ENCODE assay signal across 19 cellular contexts in genomic region chr10:1183746-1184145, GRCh38.
A peak's percentile ranks its signal among the peaks of the same experiment; 100 is the strongest.
DNase-seq lines count a peak whose midpoint lies in the region; ATAC-seq and TF ChIP-seq lines count a peak whose summit lies in the region.
"Had no signal": no experiment of that assay in that cellular context is flagged by ENCODE, and none has a peak within 500 bp of the region (broad histone marks: within the 10 kb centered on the region; RNA-seq: fewer than 3 reads in every experiment).

No MANE protein-coding gene starts in this region.

- peaks cover 11% of the 10 kb centered on the region for H3K4me1 Mint-ChIP-seq in WTC11
- H3K4me1 Mint-ChIP-seq: CD8-positive, alpha-beta memory T cell had no signal

- WGBS in spleen, 5 donors = 62 to 72% (median 70%) methylated on average over 5 to 11 of the region's 11 CpGs

- no peak for TF ChIP-seq CTCF in WTC11 (IDR thresholded peaks at IDR 0.05)
- TF ChIP-seq CTCF in lower lobe of right lung (IDR thresholded peaks at IDR 0.05) = no peak
- TF ChIP-seq CTCF in spleen (IDR thresholded peaks at IDR 0.05 in 8 of 11, conservative IDR thresholded peaks at IDR 0.05 in 3 of 11) = no peak

- no peaks in the 10 kb centered on the region for H3K36me3 Mint-ChIP-seq in WTC11
- H3K36me3 Mint-ChIP-seq: CD8-positive, alpha-beta memory T cell had no signal

- H3K27ac ChIP-seq in lower lobe of right lung = no peak overlapping the region
- H3K27ac ChIP-seq in spleen = no peak overlapping the region
- H3K27ac ChIP-seq: BLaER1 treated with 17β-estradiol and CSF1 and Interleukin-3, amounts not matched to agents 10 nM and 100 nM; HL-60; SK-N-MC had no signal

- ATAC-seq in WTC11 = no peak
- no peak for ATAC-seq in lower lobe of right lung
- ATAC-seq: GM12878 had no signal

- DNase-seq in H7 = peak; percentile 52
- DNase-seq in WTC11 (ENCODE audit: low spot score) = no peak
- DNase-seq in lower lobe of right lung = peak; percentile 13
- peak; percentile 47 for DNase-seq in spleen
- DNase-seq in H4 (ENCODE audit: low spot score) = no peak
- no peak for DNase-seq in NCI-H2196 (lab: John Stamatoyannopoulos, UW; ENCODE audit: unreplicated experiment)
- no peak for DNase-seq in HPDE6-E6E7 (ENCODE audit: extremely low spot score)
- DNase-seq: CD8-positive, alpha-beta memory T cell; EL; HFFc6; NCI-H1092 treated with DMSO at 0.1 percent for 48 hours; NCI-H2081 treated with DMSO at 0.1 percent for 48 hours; NCI-H748 treated with DMSO at 0.1 percent for 48 hours; NK-92 treated with Interleukin-12 subunit alpha and Interleukin-12 subunit beta, amount 100 ng/mL, for 24 hours had no signal

- H3K4me1 ChIP-seq in lower lobe of right lung (no peaks in the 10 kb centered on the region), spleen (no peaks in the 10 kb centered on the region)

- H3K4me3 Mint-ChIP-seq in WTC11 = no peak overlapping the region
- H3K4me3 Mint-ChIP-seq: CD8-positive, alpha-beta memory T cell; GM23338; HFFc6 had no signal

- H3K9me3 Mint-ChIP-seq in WTC11 = no peaks in the 10 kb centered on the region
- H3K9me3 Mint-ChIP-seq: CD8-positive, alpha-beta memory T cell; GM23338 had no signal

- CTCF ChIA-PET in WTC11 (lab: Charles Lee) = interaction anchor here (0.6 to 2.7 kb wide), 4 partner anchors 12 to 185 kb away, joined by 3 to 10 read pairs (median 6); no protein-coding TSS in a partner anchor

- peaks cover 3% of the 10 kb centered on the region; the same call in 1 of the 2 replicates for H3K27me3 Mint-ChIP-seq in WTC11 (ENCODE audit: low read depth)

- H3K27ac Mint-ChIP-seq in WTC11 = no peak overlapping the region
- H3K27ac Mint-ChIP-seq: CD8-positive, alpha-beta memory T cell; GM23338; HFFc6 had no signal

- H3K36me3 ChIP-seq in H7 (replicated peaks; ENCODE audit: control insufficient read depth, insufficient read depth, low read length) (no peaks in the 10 kb centered on the region), lower lobe of right lung (no peaks in the 10 kb centered on the region), spleen (no peaks in the 10 kb centered on the region)
- H3K36me3 ChIP-seq: BLaER1 treated with 17β-estradiol and CSF1 and Interleukin-3, amounts not matched to agents 10 nM and 100 nM had no signal

- H3K4me3 ChIP-seq in H7 (ENCODE audit: insufficient read depth, low read depth, low read length) (no peak overlapping the region), lower lobe of right lung (no peak overlapping the region), spleen (no peak overlapping the region)
- H3K4me3 ChIP-seq: BLaER1 treated with 17β-estradiol and CSF1 and Interleukin-3, amounts not matched to agents 10 nM and 100 nM; GM12878; GM23338; SK-N-MC had no signal

- intact Hi-C loops in lower lobe of right lung (cut with DNase I) = no loop called here
- intact Hi-C loops in spleen (cut with DNase I; ENCODE audit: low total_unique reads) = no loop called here

- POLR2A ChIA-PET in WTC11 (lab: Charles Lee) = no interaction called here

- no peak for TF ChIP-seq POLR2A in spleen (IDR thresholded peaks at IDR 0.05)

- no peaks in the 10 kb centered on the region for H3K27me3 ChIP-seq in H7 (ENCODE audit: control insufficient read depth, insufficient read depth, low read length)
- peaks cover 8% of the 10 kb centered on the region for H3K27me3 ChIP-seq in lower lobe of right lung (ENCODE audit: low read depth)
- peaks cover 0 to 25% (median 0%) of the 10 kb centered on the region in 7 donors for H3K27me3 ChIP-seq in spleen (replicated peaks in 1 of 7)

- H3K9me3 ChIP-seq in lower lobe of right lung = no peaks in the 10 kb centered on the region
- no peaks in the 10 kb centered on the region for H3K9me3 ChIP-seq in spleen

TF ChIP-seq in WTC11, 78 proteins besides CTCF, POLR2A, EP300 and RAD21:
- TF ChIP-seq ZNF423 (CRISPR knock-in tag; IDR thresholded peaks at IDR 0.05) (0 out of 2 replicates have a peak, but pooled peaks have one; percentile 25), PRDM15 (CRISPR knock-in tag; IDR thresholded peaks at IDR 0.05) (no peak), ZNF232 (CRISPR knock-in tag; IDR thresholded peaks at IDR 0.05) (no peak), ZNF138 (CRISPR knock-in tag; conservative IDR thresholded peaks at IDR 0.05) (no peak)

Comparison
In these comparisons a context has a peak if more than half of its experiments do, and no peak if none do; other contexts are left out.
1. DNase-seq: peak in H7 (single experiment), lower lobe of right lung (single experiment) and spleen (single experiment); none in WTC11 (single experiment), H4 (single experiment), NCI-H2196 (single experiment) and HPDE6-E6E7 (single experiment).